8 cellular contexts compared by ENCODE assay signal in genomic region chr22:21646608-21647590, GRCh38. TPM values are rescaled to one million over a fixed set of nuclear protein-coding genes. Genes with fewer than 3 reads are reported as not detected.
DNase-seq lines count a peak whose midpoint lies in the region; ATAC-seq, FAIRE-seq and TF ChIP-seq lines count a peak whose summit lies in the region.

No MANE protein-coding gene starts in this region.

- H3K36me3 ChIP-seq in breast epithelium (no peaks in the 10 kb centered on the region), kidney (ENCODE audit: control insufficient read depth in 1 of 2, insufficient read depth in 2 of 2, low read length in 2 of 2) (peaks cover 0 to 3% of the 10 kb centered on the region in 2 donors)

- H3K4me3 ChIP-seq in breast epithelium (no peak overlapping the region), kidney (ENCODE audit: low read length in 2 of 2) (no peak overlapping the region)

- no peak for ATAC-seq in HG03108 (IDR thresholded peaks at IDR 0.05; ENCODE audit: unreplicated experiment)

- no peak overlapping the region for H3K9ac ChIP-seq in kidney (ENCODE audit: low read length in 2 of 2)

- TF ChIP-seq POLR2A in breast epithelium (IDR thresholded peaks at IDR 0.05), result no peak

- peak; percentile 74 for TF ChIP-seq CTCF in GM13976 (IDR thresholded peaks at IDR 0.05; ENCODE audit: borderline replicate concordance, control extremely low read depth, extremely low read depth, insufficient read depth, missing control alignments)
- TF ChIP-seq CTCF in VCaP (conservative IDR thresholded peaks at IDR 0.05), result peak; percentile 94
- peak; percentile 56 to 87 (median 87) for TF ChIP-seq CTCF in breast epithelium (IDR thresholded peaks at IDR 0.05)
- TF ChIP-seq CTCF in kidney (IDR thresholded peaks at IDR 0.05; ENCODE audit: borderline replicate concordance, extremely low read depth, insufficient read depth), result peak; percentile 78

- DNase-seq in 8988T (peak; percentile 68), GM13976 (ENCODE audit: low spot score) (peak; percentile 80), NCI-H2171 treated with DMSO at 0.1 percent for 48 hours (lab: John Stamatoyannopoulos, UW) (peak; percentile 90), breast epithelium (ENCODE audit: low spot score in 2 of 2) (peak; percentile 69 to 73), kidney (no peak)
- DNase-seq in stimulated activated CD4-positive, alpha-beta T cell treated with anti-CD3 and anti-CD28 coated beads, Interleukin-2, amount 100 ng/mL, for 48 hours, result peak; percentile 59 to 64

- H3K27ac ChIP-seq in VCaP, result no peak overlapping the region
- H3K27ac ChIP-seq in breast epithelium, result no peak overlapping the region
- no peak overlapping the region for H3K27ac ChIP-seq in kidney (ENCODE audit: low read depth in 2 of 2, low read length in 2 of 2)

- H3K9me3 ChIP-seq in breast epithelium (no peaks in the 10 kb centered on the region), kidney (ENCODE audit: control insufficient read depth in 1 of 2, low read length in 2 of 2) (no peaks in the 10 kb centered on the region)

- intact Hi-C loops in breast epithelium (cut with DNase I; ENCODE audit: low total_unique reads), result no loop called here
- intact Hi-C loops in kidney (cut with DNase I), result no loop called here

- in situ Hi-C loops in GM13976 (cut with MboI; ENCODE audit: low sequenced_read_pairs, unreplicated experiment), result no loop called here

- H3K4me1 ChIP-seq in breast epithelium (peaks cover 0 to 11% of the 10 kb centered on the region in 2 donors), kidney (ENCODE audit: control insufficient read depth in 1 of 2, insufficient read depth in 1 of 2, low read depth in 1 of 2, low read length in 2 of 2) (peaks cover 7% of the 10 kb centered on the region in 2 donors)

- FAIRE-seq in kidney (lab: Jason Lieb, UNC), result no peak

- H3K27me3 ChIP-seq in breast epithelium, result no peaks in the 10 kb centered on the region

RNA-seq across cellular contexts. Expression of gene SDF2L1, which starts 4.8 kb away (rescaled TPM):
- 10 to 100 TPM; 23.1 to 50.1 (median 26.6) TPM for total RNA-seq in breast epithelium
- 56.1 TPM for total RNA-seq in kidney
- polyA plus RNA-seq in kidney (ENCODE audit: insufficient read depth, low read depth, low replicate concordance), result 79.6 TPM

RNA-seq across cellular contexts. Expression of gene CCDC116, which starts 14.3 kb away (rescaled TPM):
- total RNA-seq in breast epithelium (under 1 TPM in 2 of 3 donors, not detected in 1; 0.15 to 0.33 TPM), kidney (0.22 TPM)
- polyA plus RNA-seq in kidney (ENCODE audit: insufficient read depth, low read depth, low replicate concordance), result 0.22 TPM

RNA-seq across cellular contexts. Expression of gene YDJC, which starts 17.1 kb away (rescaled TPM):
- 10 to 100 TPM; 15.4 to 33.2 (median 28.2) TPM for total RNA-seq in breast epithelium
- 24.7 TPM for total RNA-seq in kidney
- 28.2 TPM for polyA plus RNA-seq in kidney (ENCODE audit: insufficient read depth, low read depth, low replicate concordance)

RNA-seq across cellular contexts. Expression of gene PPIL2, which starts 18.9 kb away (rescaled TPM):
- total RNA-seq in breast epithelium (10 to 100 TPM; 23.5 to 45.6 (median 39.4) TPM), kidney (46.9 TPM)
- polyA plus RNA-seq in kidney (ENCODE audit: insufficient read depth, low read depth, low replicate concordance), result 31.6 TPM
